1 cellular context compared by ENCODE assay signal in genomic region chr7:4641667-4642467, GRCh38.
TF ChIP-seq lines count a peak whose summit lies in the region.

No MANE protein-coding gene starts in this region.

TF ChIP-seq in H1, 55 proteins besides CTCF, POLR2A, EP300 and RAD21 (continued from another document):
- TF ChIP-seq CHD1 (IDR thresholded peaks at IDR 0.05; ENCODE audit: low read depth, low read length) (no peak), CBX5 (IDR thresholded peaks at IDR 0.05; ENCODE audit: low read depth, low read length) (no peak), SRF (IDR thresholded peaks at IDR 0.05; ENCODE audit: low read depth, low read length) (no peak), KDM5A (IDR thresholded peaks at IDR 0.05; ENCODE audit: low read length) (no peak), RXRA (IDR thresholded peaks at IDR 0.05; ENCODE audit: insufficient read depth, low read depth, low read length) (no peak), GABPA (IDR thresholded peaks at IDR 0.05; ENCODE audit: borderline replicate concordance, insufficient read depth, low read length) (no peak), JUND (IDR thresholded peaks at IDR 0.05; ENCODE audit: low read length) (no peak), RFX5 (IDR thresholded peaks at IDR 0.05; ENCODE audit: borderline replicate concordance, low read depth, low read length) (no peak), TBP (IDR thresholded peaks at IDR 0.05; ENCODE audit: low read depth, low read length) (peak; percentile 19; the same call in 1 of the 2 replicates), NANOG (IDR thresholded peaks at IDR 0.05; ENCODE audit: insufficient read depth, low read depth, low read length, poor library complexity, severe bottlenecking) (no peak), CTBP2 (IDR thresholded peaks at IDR 0.05; ENCODE audit: borderline replicate concordance, insufficient read depth, insufficient read length, low read length) (no peak), EZH2 (IDR thresholded peaks at IDR 0.05; ENCODE audit: low read depth, low read length, severe bottlenecking) (no peak), SAP30 (IDR thresholded peaks at IDR 0.05; ENCODE audit: insufficient read depth, insufficient replicate concordance, low read length) (no peak), RBBP5 (IDR thresholded peaks at IDR 0.05; ENCODE audit: borderline replicate concordance, low read depth, low read length) (no peak), BACH1 (IDR thresholded peaks at IDR 0.05; ENCODE audit: low read length) (no peak), TAF1 (IDR thresholded peaks at IDR 0.05; ENCODE audit: low read depth, low read length) (peak; percentile 77), CREB1 (IDR thresholded peaks at IDR 0.05) (0 out of 2 replicates have a peak, but pooled peaks have one; percentile 16), CEBPB (IDR thresholded peaks at IDR 0.05; ENCODE audit: low read depth, low read length) (no peak), HDAC2 (IDR thresholded peaks at IDR 0.05; ENCODE audit: borderline replicate concordance in 1 of 2, low read depth in 2 of 2, low read length in 2 of 2) (no peak), E2F6 (IDR thresholded peaks at IDR 0.05) (peak; percentile 88), BCL11A (IDR thresholded peaks at IDR 0.05; ENCODE audit: low read depth in 2 of 2, low read length in 2 of 2) (no peak)
- TF ChIP-seq, protein P1, sequence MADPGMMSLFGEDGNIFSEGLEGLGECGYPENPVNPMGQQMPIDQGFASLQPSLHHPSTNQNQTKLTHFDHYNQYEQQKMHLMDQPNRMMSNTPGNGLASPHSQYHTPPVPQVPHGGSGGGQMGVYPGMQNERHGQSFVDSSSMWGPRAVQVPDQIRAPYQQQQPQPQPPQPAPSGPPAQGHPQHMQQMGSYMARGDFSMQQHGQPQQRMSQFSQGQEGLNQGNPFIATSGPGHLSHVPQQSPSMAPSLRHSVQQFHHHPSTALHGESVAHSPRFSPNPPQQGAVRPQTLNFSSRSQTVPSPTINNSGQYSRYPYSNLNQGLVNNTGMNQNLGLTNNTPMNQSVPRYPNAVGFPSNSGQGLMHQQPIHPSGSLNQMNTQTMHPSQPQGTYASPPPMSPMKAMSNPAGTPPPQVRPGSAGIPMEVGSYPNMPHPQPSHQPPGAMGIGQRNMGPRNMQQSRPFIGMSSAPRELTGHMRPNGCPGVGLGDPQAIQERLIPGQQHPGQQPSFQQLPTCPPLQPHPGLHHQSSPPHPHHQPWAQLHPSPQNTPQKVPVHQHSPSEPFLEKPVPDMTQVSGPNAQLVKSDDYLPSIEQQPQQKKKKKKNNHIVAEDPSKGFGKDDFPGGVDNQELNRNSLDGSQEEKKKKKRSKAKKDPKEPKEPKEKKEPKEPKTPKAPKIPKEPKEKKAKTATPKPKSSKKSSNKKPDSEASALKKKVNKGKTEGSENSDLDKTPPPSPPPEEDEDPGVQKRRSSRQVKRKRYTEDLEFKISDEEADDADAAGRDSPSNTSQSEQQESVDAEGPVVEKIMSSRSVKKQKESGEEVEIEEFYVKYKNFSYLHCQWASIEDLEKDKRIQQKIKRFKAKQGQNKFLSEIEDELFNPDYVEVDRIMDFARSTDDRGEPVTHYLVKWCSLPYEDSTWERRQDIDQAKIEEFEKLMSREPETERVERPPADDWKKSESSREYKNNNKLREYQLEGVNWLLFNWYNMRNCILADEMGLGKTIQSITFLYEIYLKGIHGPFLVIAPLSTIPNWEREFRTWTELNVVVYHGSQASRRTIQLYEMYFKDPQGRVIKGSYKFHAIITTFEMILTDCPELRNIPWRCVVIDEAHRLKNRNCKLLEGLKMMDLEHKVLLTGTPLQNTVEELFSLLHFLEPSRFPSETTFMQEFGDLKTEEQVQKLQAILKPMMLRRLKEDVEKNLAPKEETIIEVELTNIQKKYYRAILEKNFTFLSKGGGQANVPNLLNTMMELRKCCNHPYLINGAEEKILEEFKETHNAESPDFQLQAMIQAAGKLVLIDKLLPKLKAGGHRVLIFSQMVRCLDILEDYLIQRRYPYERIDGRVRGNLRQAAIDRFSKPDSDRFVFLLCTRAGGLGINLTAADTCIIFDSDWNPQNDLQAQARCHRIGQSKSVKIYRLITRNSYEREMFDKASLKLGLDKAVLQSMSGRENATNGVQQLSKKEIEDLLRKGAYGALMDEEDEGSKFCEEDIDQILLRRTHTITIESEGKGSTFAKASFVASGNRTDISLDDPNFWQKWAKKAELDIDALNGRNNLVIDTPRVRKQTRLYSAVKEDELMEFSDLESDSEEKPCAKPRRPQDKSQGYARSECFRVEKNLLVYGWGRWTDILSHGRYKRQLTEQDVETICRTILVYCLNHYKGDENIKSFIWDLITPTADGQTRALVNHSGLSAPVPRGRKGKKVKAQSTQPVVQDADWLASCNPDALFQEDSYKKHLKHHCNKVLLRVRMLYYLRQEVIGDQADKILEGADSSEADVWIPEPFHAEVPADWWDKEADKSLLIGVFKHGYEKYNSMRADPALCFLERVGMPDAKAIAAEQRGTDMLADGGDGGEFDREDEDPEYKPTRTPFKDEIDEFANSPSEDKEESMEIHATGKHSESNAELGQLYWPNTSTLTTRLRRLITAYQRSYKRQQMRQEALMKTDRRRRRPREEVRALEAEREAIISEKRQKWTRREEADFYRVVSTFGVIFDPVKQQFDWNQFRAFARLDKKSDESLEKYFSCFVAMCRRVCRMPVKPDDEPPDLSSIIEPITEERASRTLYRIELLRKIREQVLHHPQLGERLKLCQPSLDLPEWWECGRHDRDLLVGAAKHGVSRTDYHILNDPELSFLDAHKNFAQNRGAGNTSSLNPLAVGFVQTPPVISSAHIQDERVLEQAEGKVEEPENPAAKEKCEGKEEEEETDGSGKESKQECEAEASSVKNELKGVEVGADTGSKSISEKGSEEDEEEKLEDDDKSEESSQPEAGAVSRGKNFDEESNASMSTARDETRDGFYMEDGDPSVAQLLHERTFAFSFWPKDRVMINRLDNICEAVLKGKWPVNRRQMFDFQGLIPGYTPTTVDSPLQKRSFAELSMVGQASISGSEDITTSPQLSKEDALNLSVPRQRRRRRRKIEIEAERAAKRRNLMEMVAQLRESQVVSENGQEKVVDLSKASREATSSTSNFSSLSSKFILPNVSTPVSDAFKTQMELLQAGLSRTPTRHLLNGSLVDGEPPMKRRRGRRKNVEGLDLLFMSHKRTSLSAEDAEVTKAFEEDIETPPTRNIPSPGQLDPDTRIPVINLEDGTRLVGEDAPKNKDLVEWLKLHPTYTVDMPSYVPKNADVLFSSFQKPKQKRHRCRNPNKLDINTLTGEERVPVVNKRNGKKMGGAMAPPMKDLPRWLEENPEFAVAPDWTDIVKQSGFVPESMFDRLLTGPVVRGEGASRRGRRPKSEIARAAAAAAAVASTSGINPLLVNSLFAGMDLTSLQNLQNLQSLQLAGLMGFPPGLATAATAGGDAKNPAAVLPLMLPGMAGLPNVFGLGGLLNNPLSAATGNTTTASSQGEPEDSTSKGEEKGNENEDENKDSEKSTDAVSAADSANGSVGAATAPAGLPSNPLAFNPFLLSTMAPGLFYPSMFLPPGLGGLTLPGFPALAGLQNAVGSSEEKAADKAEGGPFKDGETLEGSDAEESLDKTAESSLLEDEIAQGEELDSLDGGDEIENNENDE (IDR thresholded peaks at IDR 0.05; ENCODE audit: insufficient replicate concordance, low read length), result no peak
TF ChIP-seq in H1: peak in this region for 11.
